In genomic region chr19:33227870-33228599, GRCh38 we compare ENCODE assay signal across 1 cellular context.
TF ChIP-seq lines count a peak whose summit lies in the region.

No MANE protein-coding gene starts in this region.

TF ChIP-seq in HepG2, 621 proteins besides CTCF, POLR2A, EP300 and RAD21:
- TF ChIP-seq ZNF800 (CRISPR knock-in tag; IDR thresholded peaks at IDR 0.05): no peak
- TF ChIP-seq LRRFIP1 (CRISPR knock-in tag; conservative IDR thresholded peaks at IDR 0.05): no peak
- TF ChIP-seq ZNF280D (CRISPR knock-in tag; IDR thresholded peaks at IDR 0.05): peak; percentile 83; the same call in 1 of the 2 replicates
- TF ChIP-seq PRPF4 (IDR thresholded peaks at IDR 0.05; ENCODE audit: low read depth, low read length, poor library complexity, severe bottlenecking): no peak
